ENCODE assay signal across 8 cellular contexts in the genomic region with DNA sequence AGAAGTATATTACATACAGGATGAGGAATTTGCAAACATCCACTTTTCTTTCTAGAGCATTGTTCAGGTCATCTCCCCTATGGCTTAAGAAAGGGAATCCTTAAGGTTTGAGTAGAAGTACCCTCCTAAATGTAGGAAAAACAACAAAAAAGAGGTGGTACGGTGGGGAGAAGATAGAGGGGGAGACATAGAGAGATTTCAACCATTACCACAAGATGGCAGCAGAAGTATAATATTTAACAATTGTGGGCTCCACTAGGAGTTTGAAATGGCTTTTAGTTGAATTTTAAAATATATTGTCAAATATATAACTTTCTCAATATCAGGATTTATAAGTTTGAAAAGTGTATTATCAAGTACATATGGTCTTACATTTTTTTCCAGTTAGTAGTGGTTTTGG.
DNase-seq lines count a peak whose midpoint lies in the region; ATAC-seq and TF ChIP-seq lines count a peak whose summit lies in the region.

No MANE protein-coding gene starts in this region.

- H3K23ac ChIP-seq in H9 (ENCODE audit: insufficient read length, low read depth, low read length): no peak overlapping the region

- no peaks in the 10 kb centered on the region for H4K20me1 ChIP-seq in H9 (ENCODE audit: control insufficient read depth, insufficient read depth, insufficient read length)

- WGBS in H9 (ENCODE audit: extremely low coverage, insufficient read length, low lambda C conversion rate): no CpG with 5 or more reads among the region's 1 CpG

- no peak overlapping the region for H2BK15ac ChIP-seq in H9 (ENCODE audit: low read depth, low read length)

- no peak overlapping the region for H3K4me3 Mint-ChIP-seq in H9

- no peak overlapping the region for H3K18ac ChIP-seq in H9 (ENCODE audit: insufficient read length, low read depth, low read length)

- no peak overlapping the region for H3K27ac ChIP-seq in H9 (ENCODE audit: insufficient read length, low read depth, low read length)
- H3K27ac ChIP-seq in tibial artery: peak overlapping the region; percentile 75 to 79
- H3K27ac ChIP-seq in WERI-Rb-1: no peak overlapping the region

- H2AFZ ChIP-seq in H9 (ENCODE audit: low read length): no peak overlapping the region

- no peaks in the 10 kb centered on the region for H3K27me3 ChIP-seq in H9 (ENCODE audit: insufficient read depth, low read length)
- H3K27me3 ChIP-seq in tibial artery: no peaks in the 10 kb centered on the region
- H3K27me3 ChIP-seq in WERI-Rb-1 (ENCODE audit: insufficient read depth, low read depth, severe bottlenecking): peaks cover 17% of the 10 kb centered on the region

- no peak overlapping the region for H3K4me2 ChIP-seq in H9 (ENCODE audit: insufficient read depth, insufficient read length, low read length)

- H2AK5ac ChIP-seq in H9 (ENCODE audit: insufficient read length, low read length): no peak overlapping the region

- H3K36me3 ChIP-seq in tibial artery (no peaks in the 10 kb centered on the region), WERI-Rb-1 (no peaks in the 10 kb centered on the region)

- H3K23me2 ChIP-seq in H9 (ENCODE audit: insufficient read length, low read depth, low read length, poor library complexity, severe bottlenecking): no peaks in the 10 kb centered on the region

- no peak overlapping the region for H4K5ac ChIP-seq in H9 (ENCODE audit: insufficient read length, low read depth, low read length)

- H3K4me1 Mint-ChIP-seq in H9: peaks cover 12 to 14% of the 10 kb centered on the region in 2 experiments

- H3K27ac Mint-ChIP-seq in H9: no peak overlapping the region

- H4K91ac ChIP-seq in H9 (ENCODE audit: insufficient read length, low read depth, low read length): no peak overlapping the region

- no peaks in the 10 kb centered on the region for H3K79me1 ChIP-seq in H9 (ENCODE audit: insufficient read depth, low read depth, low read length, poor library complexity, severe bottlenecking)

- 0 out of 2 replicates have a peak, but pooled peaks cover 3% of the 10 kb centered on the region for H3K4me1 ChIP-seq in H9 (ENCODE audit: insufficient read depth, low read length)
- peaks cover 0 to 92% (median 38%) of the 10 kb centered on the region in 4 donors for H3K4me1 ChIP-seq in tibial artery

- H3K27me3 Mint-ChIP-seq in H9 (ENCODE audit: low read depth): no peaks in the 10 kb centered on the region

- intact Hi-C loops in left cardiac atrium (cut with DNase I): loop anchor here in 1 of 2 donors (5.0 to 10.0 kb wide), 2 partner anchors 973 to 1211 kb away; no protein-coding TSS in a partner anchor
- intact Hi-C loops in tibial artery (cut with DNase I; ENCODE audit: low total_unique reads): no loop called here

- H3K9ac ChIP-seq in H9 (ENCODE audit: extremely low read depth, insufficient read length, low read length): no peak overlapping the region

- no peak overlapping the region for H2BK20ac ChIP-seq in H9 (ENCODE audit: low read depth, low read length, poor library complexity, severe bottlenecking)

- peak; percentile 84 for TF ChIP-seq CTCF in H9 (conservative IDR thresholded peaks at IDR 0.05)
- TF ChIP-seq CTCF in tibial artery (IDR thresholded peaks at IDR 0.05): peak; percentile 65 to 81
- TF ChIP-seq CTCF in WERI-Rb-1 (IDR thresholded peaks at IDR 0.05; ENCODE audit: low read depth, low read length): no peak

- H3K4me3 ChIP-seq in tibial artery: no peak overlapping the region
- no peak overlapping the region for H3K4me3 ChIP-seq in WERI-Rb-1 (ENCODE audit: low read depth, low read length)

- no peak overlapping the region for H3K14ac ChIP-seq in H9 (ENCODE audit: insufficient read depth, low read length)

- H3K79me2 ChIP-seq in H9 (ENCODE audit: insufficient read depth, low read length): no peaks in the 10 kb centered on the region

- H2BK12ac ChIP-seq in H9 (ENCODE audit: insufficient read length, low read depth, low read length): no peak overlapping the region

- H3K36me3 Mint-ChIP-seq in H9 (ENCODE audit: insufficient read depth in 1 of 3, low read depth in 3 of 3): no peaks in the 10 kb centered on the region

- DNase-seq in D341Med (ENCODE audit: low spot score): peak; percentile 44
- DNase-seq in H9: no peak
- peak; percentile 22 for DNase-seq in SK-N-DZ (ENCODE audit: low spot score)
- DNase-seq in left cardiac atrium: no peak
- DNase-seq in tibial artery: no peak
- no peak for DNase-seq in KG1 (lab: John Stamatoyannopoulos, UW)
- DNase-seq in putamen (ENCODE audit: low spot score): no peak
- no peak for DNase-seq in WERI-Rb-1

- no peak overlapping the region for H4K8ac ChIP-seq in H9 (replicated peaks; ENCODE audit: insufficient read length, low read depth, low read length)

- no peak overlapping the region for H3T11ph ChIP-seq in H9 (ENCODE audit: low read length)

- no peak overlapping the region for H3K56ac ChIP-seq in H9 (ENCODE audit: insufficient read length, low read depth, low read length)

- peak; percentile 50 to 60 for ATAC-seq in left cardiac atrium

- H2BK5ac ChIP-seq in H9 (ENCODE audit: insufficient read length, low read length): no peak overlapping the region

- no peaks in the 10 kb centered on the region for H3K9me3 Mint-ChIP-seq in H9

- no peaks in the 10 kb centered on the region for H3K9me3 ChIP-seq in H9 (ENCODE audit: control insufficient read depth, low read depth, low read length)
- H3K9me3 ChIP-seq in tibial artery: no peaks in the 10 kb centered on the region
- H3K9me3 ChIP-seq in WERI-Rb-1 (ENCODE audit: severe bottlenecking): no peaks in the 10 kb centered on the region

- H3K4ac ChIP-seq in H9 (ENCODE audit: low read depth, low read length): no peak overlapping the region

- no peak overlapping the region for H2BK120ac ChIP-seq in H9 (ENCODE audit: low read depth, low read length, poor library complexity, severe bottlenecking)

Comparison
In these comparisons a context has a peak if more than half of its experiments do, and no peak if none do; other contexts are left out.
1. DNase-seq: peak in D341Med (single experiment) and SK-N-DZ (single experiment); none in H9 (single experiment), left cardiac atrium (single experiment), tibial artery (0 of 2), KG1 (single experiment), putamen (single experiment) and WERI-Rb-1 (single experiment).
2. H3K27ac ChIP-seq: peak in tibial artery (2 of 2); none in H9 (single experiment) and WERI-Rb-1 (single experiment).